1 cellular context compared by ENCODE assay signal in the genomic region with DNA sequence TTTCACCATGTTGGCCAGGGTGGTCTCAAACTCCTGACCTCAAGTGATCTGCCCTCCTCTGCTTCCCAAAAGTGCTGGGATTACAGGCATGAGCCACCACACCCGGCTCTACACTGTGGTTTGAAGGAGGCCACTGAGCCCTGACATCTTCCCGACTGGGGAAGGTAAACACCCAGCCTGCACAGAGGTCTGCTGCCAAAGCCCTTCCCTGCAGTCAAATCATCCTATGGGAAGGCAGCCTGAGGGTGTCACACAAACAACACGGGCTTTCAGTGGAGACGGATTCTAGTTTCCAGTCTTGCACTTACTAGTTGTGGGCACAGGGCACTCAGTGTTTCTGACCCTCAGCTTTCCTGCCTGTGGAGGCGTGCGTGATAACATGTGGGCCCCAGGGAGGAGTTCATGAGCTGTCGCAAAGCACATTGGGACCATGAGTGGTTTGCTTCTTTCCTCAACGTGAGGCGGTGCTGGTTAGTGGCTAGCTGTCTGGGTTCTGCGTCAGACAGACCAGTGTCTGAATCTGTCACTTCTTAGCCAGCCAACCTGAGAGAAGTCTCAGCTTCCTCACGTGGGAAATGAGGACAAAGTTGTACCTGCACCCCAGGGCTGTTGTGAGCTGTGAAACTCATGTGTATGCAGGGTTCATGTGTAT.
TF ChIP-seq lines count a peak whose summit lies in the region.

No MANE protein-coding gene starts in this region.

TF ChIP-seq in HepG2, 621 proteins besides CTCF, POLR2A, EP300 and RAD21 (continued from another document and continues in another):
- TF ChIP-seq ZNF230 (CRISPR knock-in tag; IDR thresholded peaks at IDR 0.05) (peak; percentile 31; the same call in 1 of the 2 replicates), HOXA9 (CRISPR knock-in tag; IDR thresholded peaks at IDR 0.05; ENCODE audit: borderline replicate concordance) (0 out of 2 replicates have a peak, but pooled peaks have one; percentile 51), ZNF841 (CRISPR knock-in tag; IDR thresholded peaks at IDR 0.05; ENCODE audit: borderline replicate concordance) (no peak), ZNF207 (IDR thresholded peaks at IDR 0.05; ENCODE audit: borderline replicate concordance) (no peak), ZBTB7A (CRISPR knock-in tag; IDR thresholded peaks at IDR 0.05) (no peak), ERF (CRISPR knock-in tag; IDR thresholded peaks at IDR 0.05) (no peak), KLF13 (CRISPR knock-in tag; IDR thresholded peaks at IDR 0.05) (no peak), NCOR1 (IDR thresholded peaks at IDR 0.05; ENCODE audit: borderline replicate concordance, low read length) (no peak), TAF1 (CRISPR knock-in tag; IDR thresholded peaks at IDR 0.05) (no peak), ETV5 (CRISPR knock-in tag; IDR thresholded peaks at IDR 0.05; ENCODE audit: borderline replicate concordance) (no peak), RORA (CRISPR knock-in tag; IDR thresholded peaks at IDR 0.05) (no peak), ZBTB8A (CRISPR knock-in tag; IDR thresholded peaks at IDR 0.05; ENCODE audit: borderline replicate concordance, low read depth) (no peak), NFRKB (IDR thresholded peaks at IDR 0.05) (no peak), ZNF234 (CRISPR knock-in tag; conservative IDR thresholded peaks at IDR 0.05) (no peak), ESRRA (CRISPR knock-in tag; IDR thresholded peaks at IDR 0.05; ENCODE audit: low read depth) (no peak), ZNF878 (CRISPR knock-in tag; IDR thresholded peaks at IDR 0.05) (no peak), PRMT3 (CRISPR knock-in tag; IDR thresholded peaks at IDR 0.05; ENCODE audit: borderline replicate concordance, low read depth) (0 out of 2 replicates have a peak, but pooled peaks have one; percentile 20), ZNF556 (CRISPR knock-in tag; IDR thresholded peaks at IDR 0.05; ENCODE audit: borderline replicate concordance) (0 out of 2 replicates have a peak, but pooled peaks have one; percentile 41), SUZ12 (IDR thresholded peaks at IDR 0.05; ENCODE audit: low read depth, low read length) (no peak), RNF2 (conservative IDR thresholded peaks at IDR 0.05; ENCODE audit: low read depth) (no peak), ZNF616 (CRISPR knock-in tag; IDR thresholded peaks at IDR 0.05; ENCODE audit: low read depth) (no peak), ZNF143 (CRISPR knock-in tag; IDR thresholded peaks at IDR 0.05) (peak; percentile 75), ARNT2 (CRISPR knock-in tag; IDR thresholded peaks at IDR 0.05; ENCODE audit: low read depth) (no peak), CBX5 (CRISPR knock-in tag; IDR thresholded peaks at IDR 0.05; ENCODE audit: borderline replicate concordance) (no peak), SP5 (CRISPR knock-in tag; IDR thresholded peaks at IDR 0.05; ENCODE audit: borderline replicate concordance, low read depth) (no peak), RFXANK (CRISPR knock-in tag; IDR thresholded peaks at IDR 0.05) (no peak), CENPX (CRISPR knock-in tag; IDR thresholded peaks at IDR 0.05) (no peak), FOXP1 (IDR thresholded peaks at IDR 0.05) (no peak), FOXP1 (CRISPR knock-in tag; IDR thresholded peaks at IDR 0.05) (no peak), SP140L (CRISPR knock-in tag; IDR thresholded peaks at IDR 0.05; ENCODE audit: borderline replicate concordance) (no peak), HMG20B (CRISPR knock-in tag; conservative IDR thresholded peaks at IDR 0.05) (no peak), ATF1 (CRISPR knock-in tag; IDR thresholded peaks at IDR 0.05) (no peak), XRCC5 (optimal IDR thresholded peaks at IDR 0.05; ENCODE audit: low read length) (no peak), ZNF432 (CRISPR knock-in tag; IDR thresholded peaks at IDR 0.05; ENCODE audit: borderline replicate concordance) (no peak), ZFP1 (CRISPR knock-in tag; IDR thresholded peaks at IDR 0.05) (no peak), ZKSCAN1 (IDR thresholded peaks at IDR 0.05; ENCODE audit: low read length) (no peak)
- TF ChIP-seq, protein P1, sequence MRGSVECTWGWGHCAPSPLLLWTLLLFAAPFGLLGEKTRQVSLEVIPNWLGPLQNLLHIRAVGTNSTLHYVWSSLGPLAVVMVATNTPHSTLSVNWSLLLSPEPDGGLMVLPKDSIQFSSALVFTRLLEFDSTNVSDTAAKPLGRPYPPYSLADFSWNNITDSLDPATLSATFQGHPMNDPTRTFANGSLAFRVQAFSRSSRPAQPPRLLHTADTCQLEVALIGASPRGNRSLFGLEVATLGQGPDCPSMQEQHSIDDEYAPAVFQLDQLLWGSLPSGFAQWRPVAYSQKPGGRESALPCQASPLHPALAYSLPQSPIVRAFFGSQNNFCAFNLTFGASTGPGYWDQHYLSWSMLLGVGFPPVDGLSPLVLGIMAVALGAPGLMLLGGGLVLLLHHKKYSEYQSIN (CRISPR knock-in tag; IDR thresholded peaks at IDR 0.05; ENCODE audit: borderline replicate concordance) = no peak
- TF ChIP-seq, protein P2, sequence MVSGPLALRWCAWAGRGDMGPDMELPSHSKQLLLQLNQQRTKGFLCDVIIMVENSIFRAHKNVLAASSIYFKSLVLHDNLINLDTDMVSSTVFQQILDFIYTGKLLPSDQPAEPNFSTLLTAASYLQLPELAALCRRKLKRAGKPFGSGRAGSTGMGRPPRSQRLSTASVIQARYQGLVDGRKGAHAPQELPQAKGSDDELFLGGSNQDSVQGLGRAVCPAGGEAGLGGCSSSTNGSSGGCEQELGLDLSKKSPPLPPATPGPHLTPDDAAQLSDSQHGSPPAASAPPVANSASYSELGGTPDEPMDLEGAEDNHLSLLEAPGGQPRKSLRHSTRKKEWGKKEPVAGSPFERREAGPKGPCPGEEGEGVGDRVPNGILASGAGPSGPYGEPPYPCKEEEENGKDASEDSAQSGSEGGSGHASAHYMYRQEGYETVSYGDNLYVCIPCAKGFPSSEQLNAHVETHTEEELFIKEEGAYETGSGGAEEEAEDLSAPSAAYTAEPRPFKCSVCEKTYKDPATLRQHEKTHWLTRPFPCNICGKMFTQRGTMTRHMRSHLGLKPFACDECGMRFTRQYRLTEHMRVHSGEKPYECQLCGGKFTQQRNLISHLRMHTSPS (CRISPR knock-in tag; IDR thresholded peaks at IDR 0.05; ENCODE audit: low read depth) = no peak
- TF ChIP-seq, protein P3, sequence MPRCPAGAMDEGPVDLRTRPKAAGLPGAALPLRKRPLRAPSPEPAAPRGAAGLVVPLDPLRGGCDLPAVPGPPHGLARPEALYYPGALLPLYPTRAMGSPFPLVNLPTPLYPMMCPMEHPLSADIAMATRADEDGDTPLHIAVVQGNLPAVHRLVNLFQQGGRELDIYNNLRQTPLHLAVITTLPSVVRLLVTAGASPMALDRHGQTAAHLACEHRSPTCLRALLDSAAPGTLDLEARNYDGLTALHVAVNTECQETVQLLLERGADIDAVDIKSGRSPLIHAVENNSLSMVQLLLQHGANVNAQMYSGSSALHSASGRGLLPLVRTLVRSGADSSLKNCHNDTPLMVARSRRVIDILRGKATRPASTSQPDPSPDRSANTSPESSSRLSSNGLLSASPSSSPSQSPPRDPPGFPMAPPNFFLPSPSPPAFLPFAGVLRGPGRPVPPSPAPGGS (CRISPR knock-in tag; IDR thresholded peaks at IDR 0.05) = peak; percentile 75; the same call in 1 of the 2 replicates
- TF ChIP-seq, protein P4, sequence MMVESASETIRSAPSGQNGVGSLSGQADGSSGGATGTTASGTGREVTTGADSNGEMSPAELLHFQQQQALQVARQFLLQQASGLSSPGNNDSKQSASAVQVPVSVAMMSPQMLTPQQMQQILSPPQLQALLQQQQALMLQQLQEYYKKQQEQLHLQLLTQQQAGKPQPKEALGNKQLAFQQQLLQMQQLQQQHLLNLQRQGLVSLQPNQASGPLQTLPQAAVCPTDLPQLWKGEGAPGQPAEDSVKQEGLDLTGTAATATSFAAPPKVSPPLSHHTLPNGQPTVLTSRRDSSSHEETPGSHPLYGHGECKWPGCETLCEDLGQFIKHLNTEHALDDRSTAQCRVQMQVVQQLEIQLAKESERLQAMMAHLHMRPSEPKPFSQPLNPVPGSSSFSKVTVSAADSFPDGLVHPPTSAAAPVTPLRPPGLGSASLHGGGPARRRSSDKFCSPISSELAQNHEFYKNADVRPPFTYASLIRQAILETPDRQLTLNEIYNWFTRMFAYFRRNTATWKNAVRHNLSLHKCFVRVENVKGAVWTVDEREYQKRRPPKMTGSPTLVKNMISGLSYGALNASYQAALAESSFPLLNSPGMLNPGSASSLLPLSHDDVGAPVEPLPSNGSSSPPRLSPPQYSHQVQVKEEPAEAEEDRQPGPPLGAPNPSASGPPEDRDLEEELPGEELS (CRISPR knock-in tag; IDR thresholded peaks at IDR 0.05) = no peak
- TF ChIP-seq, protein P5, sequence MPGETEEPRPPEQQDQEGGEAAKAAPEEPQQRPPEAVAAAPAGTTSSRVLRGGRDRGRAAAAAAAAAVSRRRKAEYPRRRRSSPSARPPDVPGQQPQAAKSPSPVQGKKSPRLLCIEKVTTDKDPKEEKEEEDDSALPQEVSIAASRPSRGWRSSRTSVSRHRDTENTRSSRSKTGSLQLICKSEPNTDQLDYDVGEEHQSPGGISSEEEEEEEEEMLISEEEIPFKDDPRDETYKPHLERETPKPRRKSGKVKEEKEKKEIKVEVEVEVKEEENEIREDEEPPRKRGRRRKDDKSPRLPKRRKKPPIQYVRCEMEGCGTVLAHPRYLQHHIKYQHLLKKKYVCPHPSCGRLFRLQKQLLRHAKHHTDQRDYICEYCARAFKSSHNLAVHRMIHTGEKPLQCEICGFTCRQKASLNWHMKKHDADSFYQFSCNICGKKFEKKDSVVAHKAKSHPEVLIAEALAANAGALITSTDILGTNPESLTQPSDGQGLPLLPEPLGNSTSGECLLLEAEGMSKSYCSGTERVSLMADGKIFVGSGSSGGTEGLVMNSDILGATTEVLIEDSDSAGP (CRISPR knock-in tag; IDR thresholded peaks at IDR 0.05; ENCODE audit: borderline replicate concordance) = no peak
- TF ChIP-seq, protein P6, sequence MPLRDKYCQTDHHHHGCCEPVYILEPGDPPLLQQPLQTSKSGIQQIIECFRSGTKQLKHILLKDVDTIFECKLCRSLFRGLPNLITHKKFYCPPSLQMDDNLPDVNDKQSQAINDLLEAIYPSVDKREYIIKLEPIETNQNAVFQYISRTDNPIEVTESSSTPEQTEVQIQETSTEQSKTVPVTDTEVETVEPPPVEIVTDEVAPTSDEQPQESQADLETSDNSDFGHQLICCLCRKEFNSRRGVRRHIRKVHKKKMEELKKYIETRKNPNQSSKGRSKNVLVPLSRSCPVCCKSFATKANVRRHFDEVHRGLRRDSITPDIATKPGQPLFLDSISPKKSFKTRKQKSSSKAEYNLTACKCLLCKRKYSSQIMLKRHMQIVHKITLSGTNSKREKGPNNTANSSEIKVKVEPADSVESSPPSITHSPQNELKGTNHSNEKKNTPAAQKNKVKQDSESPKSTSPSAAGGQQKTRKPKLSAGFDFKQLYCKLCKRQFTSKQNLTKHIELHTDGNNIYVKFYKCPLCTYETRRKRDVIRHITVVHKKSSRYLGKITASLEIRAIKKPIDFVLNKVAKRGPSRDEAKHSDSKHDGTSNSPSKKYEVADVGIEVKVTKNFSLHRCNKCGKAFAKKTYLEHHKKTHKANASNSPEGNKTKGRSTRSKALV (CRISPR knock-in tag; IDR thresholded peaks at IDR 0.05) = no peak
- TF ChIP-seq, protein P7, sequence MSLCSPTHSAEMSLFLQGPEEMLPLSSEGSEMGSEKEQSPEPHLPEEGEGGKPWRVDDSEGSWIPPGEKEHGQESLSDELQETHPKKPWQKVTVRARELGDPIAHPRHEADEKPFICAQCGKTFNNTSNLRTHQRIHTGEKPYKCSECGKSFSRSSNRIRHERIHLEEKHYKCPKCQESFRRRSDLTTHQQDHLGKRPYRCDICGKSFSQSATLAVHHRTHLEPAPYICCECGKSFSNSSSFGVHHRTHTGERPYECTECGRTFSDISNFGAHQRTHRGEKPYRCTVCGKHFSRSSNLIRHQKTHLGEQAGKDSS (CRISPR knock-in tag; IDR thresholded peaks at IDR 0.05; ENCODE audit: borderline replicate concordance, low read depth) = 0 out of 2 replicates have a peak, but pooled peaks have one; percentile 36
- TF ChIP-seq, protein P8, sequence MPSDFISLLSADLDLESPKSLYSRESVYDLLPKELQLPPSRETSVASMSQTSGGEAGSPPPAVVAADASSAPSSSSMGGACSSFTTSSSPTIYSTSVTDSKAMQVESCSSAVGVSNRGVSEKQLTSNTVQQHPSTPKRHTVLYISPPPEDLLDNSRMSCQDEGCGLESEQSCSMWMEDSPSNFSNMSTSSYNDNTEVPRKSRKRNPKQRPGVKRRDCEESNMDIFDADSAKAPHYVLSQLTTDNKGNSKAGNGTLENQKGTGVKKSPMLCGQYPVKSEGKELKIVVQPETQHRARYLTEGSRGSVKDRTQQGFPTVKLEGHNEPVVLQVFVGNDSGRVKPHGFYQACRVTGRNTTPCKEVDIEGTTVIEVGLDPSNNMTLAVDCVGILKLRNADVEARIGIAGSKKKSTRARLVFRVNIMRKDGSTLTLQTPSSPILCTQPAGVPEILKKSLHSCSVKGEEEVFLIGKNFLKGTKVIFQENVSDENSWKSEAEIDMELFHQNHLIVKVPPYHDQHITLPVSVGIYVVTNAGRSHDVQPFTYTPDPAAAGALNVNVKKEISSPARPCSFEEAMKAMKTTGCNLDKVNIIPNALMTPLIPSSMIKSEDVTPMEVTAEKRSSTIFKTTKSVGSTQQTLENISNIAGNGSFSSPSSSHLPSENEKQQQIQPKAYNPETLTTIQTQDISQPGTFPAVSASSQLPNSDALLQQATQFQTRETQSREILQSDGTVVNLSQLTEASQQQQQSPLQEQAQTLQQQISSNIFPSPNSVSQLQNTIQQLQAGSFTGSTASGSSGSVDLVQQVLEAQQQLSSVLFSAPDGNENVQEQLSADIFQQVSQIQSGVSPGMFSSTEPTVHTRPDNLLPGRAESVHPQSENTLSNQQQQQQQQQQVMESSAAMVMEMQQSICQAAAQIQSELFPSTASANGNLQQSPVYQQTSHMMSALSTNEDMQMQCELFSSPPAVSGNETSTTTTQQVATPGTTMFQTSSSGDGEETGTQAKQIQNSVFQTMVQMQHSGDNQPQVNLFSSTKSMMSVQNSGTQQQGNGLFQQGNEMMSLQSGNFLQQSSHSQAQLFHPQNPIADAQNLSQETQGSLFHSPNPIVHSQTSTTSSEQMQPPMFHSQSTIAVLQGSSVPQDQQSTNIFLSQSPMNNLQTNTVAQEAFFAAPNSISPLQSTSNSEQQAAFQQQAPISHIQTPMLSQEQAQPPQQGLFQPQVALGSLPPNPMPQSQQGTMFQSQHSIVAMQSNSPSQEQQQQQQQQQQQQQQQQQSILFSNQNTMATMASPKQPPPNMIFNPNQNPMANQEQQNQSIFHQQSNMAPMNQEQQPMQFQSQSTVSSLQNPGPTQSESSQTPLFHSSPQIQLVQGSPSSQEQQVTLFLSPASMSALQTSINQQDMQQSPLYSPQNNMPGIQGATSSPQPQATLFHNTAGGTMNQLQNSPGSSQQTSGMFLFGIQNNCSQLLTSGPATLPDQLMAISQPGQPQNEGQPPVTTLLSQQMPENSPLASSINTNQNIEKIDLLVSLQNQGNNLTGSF (CRISPR knock-in tag; IDR thresholded peaks at IDR 0.05) = no peak
- TF ChIP-seq, protein P9, sequence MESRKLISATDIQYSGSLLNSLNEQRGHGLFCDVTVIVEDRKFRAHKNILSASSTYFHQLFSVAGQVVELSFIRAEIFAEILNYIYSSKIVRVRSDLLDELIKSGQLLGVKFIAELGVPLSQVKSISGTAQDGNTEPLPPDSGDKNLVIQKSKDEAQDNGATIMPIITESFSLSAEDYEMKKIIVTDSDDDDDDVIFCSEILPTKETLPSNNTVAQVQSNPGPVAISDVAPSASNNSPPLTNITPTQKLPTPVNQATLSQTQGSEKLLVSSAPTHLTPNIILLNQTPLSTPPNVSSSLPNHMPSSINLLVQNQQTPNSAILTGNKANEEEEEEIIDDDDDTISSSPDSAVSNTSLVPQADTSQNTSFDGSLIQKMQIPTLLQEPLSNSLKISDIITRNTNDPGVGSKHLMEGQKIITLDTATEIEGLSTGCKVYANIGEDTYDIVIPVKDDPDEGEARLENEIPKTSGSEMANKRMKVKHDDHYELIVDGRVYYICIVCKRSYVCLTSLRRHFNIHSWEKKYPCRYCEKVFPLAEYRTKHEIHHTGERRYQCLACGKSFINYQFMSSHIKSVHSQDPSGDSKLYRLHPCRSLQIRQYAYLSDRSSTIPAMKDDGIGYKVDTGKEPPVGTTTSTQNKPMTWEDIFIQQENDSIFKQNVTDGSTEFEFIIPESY (CRISPR knock-in tag; IDR thresholded peaks at IDR 0.05) = no peak
